In the genomic region with DNA sequence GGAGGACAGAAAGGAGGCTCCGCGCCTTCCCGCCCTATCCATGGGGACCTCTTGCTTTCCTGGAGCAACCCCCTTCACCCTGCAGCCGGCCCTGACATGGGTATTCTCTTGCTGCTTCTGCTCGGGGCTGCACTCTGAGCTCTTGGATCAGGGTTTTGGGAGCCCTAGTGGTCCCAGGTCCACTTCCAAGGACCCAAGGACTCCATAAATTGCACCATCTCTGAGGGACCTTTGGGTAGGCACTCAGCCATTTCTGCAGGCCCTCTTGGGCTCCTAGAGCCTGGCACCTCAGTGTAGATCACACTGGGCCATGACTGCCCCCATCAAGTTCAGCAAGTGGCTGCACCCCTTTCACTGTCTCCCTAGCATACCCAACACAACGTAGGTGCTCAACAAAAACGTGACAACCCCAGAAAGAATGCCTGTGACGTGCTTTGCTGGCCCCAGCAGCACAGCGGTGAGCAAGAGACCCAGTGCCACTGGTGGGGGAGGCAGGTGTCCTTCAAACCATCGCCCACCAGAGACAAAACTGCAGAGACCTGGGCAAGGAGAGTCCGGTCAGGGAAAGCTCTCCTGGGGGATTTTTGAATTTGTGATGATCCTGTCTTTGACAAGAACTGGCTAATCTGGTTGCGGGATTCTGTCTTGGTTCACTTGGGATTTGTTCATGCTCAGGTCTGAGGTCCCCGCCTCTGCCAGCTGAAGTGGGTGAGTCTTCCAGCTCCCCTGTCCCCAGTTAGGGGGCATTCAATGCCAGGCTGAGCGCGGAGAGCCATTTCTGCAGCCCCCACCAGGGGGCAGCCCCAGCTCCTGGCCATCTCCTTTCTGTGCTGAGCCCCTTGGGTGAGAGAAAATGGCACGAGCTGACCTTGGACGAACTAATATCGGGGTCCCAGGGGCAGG, we compare ENCODE assay signal across 8 cellular contexts. TPM values are rescaled to one million over a fixed set of nuclear protein-coding genes. Genes with fewer than 3 reads are reported as not detected.
DNase-seq lines count a peak whose midpoint lies in the region; ATAC-seq and TF ChIP-seq lines count a peak whose summit lies in the region.

No MANE protein-coding gene starts in this region.

- H3K36me3 Mint-ChIP-seq in Calu3 (ENCODE audit: insufficient read depth, unreplicated experiment), result peaks cover 4% of the 10 kb centered on the region

- H3K14ac ChIP-seq in mesenchymal stem cell (ENCODE audit: low read length in 2 of 2), result no peak overlapping the region

- H3K27me3 Mint-ChIP-seq in Calu3 (ENCODE audit: unreplicated experiment), result peaks cover 39% of the 10 kb centered on the region

- no peak overlapping the region for H3K27ac Mint-ChIP-seq in Calu3 (ENCODE audit: unreplicated experiment)

- H2BK5ac ChIP-seq in mesenchymal stem cell (ENCODE audit: low read depth, low read length, poor library complexity, severe bottlenecking), result no peak overlapping the region

- H3K27me3 ChIP-seq in HUES48 (ENCODE audit: control insufficient read depth, insufficient read depth, low read length) (peaks cover 34% of the 10 kb centered on the region), mesenchymal stem cell (ENCODE audit: control insufficient read depth in 1 of 2, insufficient read depth in 1 of 2, low read length in 2 of 2) (peaks cover 44 to 54% of the 10 kb centered on the region in 2 experiments), upper lobe of left lung (peaks cover 0 to 39% (median 10%) of the 10 kb centered on the region in 4 donors)

- no peaks in the 10 kb centered on the region for H3K9me3 Mint-ChIP-seq in Calu3 (ENCODE audit: low read depth, unreplicated experiment)

- H3K23ac ChIP-seq in mesenchymal stem cell (ENCODE audit: low read length in 2 of 2), result no peak overlapping the region

- TF ChIP-seq POLR2A in upper lobe of left lung (IDR thresholded peaks at IDR 0.05), result no peak

- no peak overlapping the region for H2BK12ac ChIP-seq in mesenchymal stem cell (ENCODE audit: low read length in 2 of 2)

- no peaks in the 10 kb centered on the region for H3K9me3 ChIP-seq in HUES48 (ENCODE audit: control insufficient read depth, insufficient read depth, low read length)
- H3K9me3 ChIP-seq in mesenchymal stem cell (ENCODE audit: control insufficient read depth, low read length), result no peaks in the 10 kb centered on the region
- H3K9me3 ChIP-seq in upper lobe of left lung, result no peaks in the 10 kb centered on the region

- BruUV-seq in Calu3 (replicated peaks; lab: Mats Ljungman, UMichigan), result no TSS peak

- H3K4me3 Mint-ChIP-seq in Calu3 (ENCODE audit: low read depth, unreplicated experiment), result no peak overlapping the region

- CTCF ChIA-PET in Calu3 (lab: Charles Lee), result interaction anchor here (0.6 to 1.1 kb wide), 3 partner anchors 16 to 468 kb away, joined by 3 read pairs; no protein-coding TSS in a partner anchor

- no peak for TF ChIP-seq EP300 in upper lobe of left lung (IDR thresholded peaks at IDR 0.05)

- H2BK15ac ChIP-seq in mesenchymal stem cell (ENCODE audit: low read depth, poor library complexity, severe bottlenecking), result no peak overlapping the region

- H3K9ac ChIP-seq in HUES48 (ENCODE audit: low read depth, low read length) (no peak overlapping the region), mesenchymal stem cell (ENCODE audit: low read length) (no peak overlapping the region)

- H3K4me1 ChIP-seq in HUES48 (ENCODE audit: control insufficient read depth, insufficient read depth, low read length) (peaks cover 7% of the 10 kb centered on the region), mesenchymal stem cell (ENCODE audit: control insufficient read depth, insufficient read depth, low read depth, low read length) (peaks cover 14% of the 10 kb centered on the region), upper lobe of left lung (peaks cover 10 to 31% (median 11%) of the 10 kb centered on the region in 4 donors)

- H4K8ac ChIP-seq in mesenchymal stem cell (ENCODE audit: low read length), result no peak overlapping the region

- peak; percentile 75 for TF ChIP-seq CTCF in Calu3 (IDR thresholded peaks at IDR 0.05; ENCODE audit: unreplicated experiment)
- peak; percentile 55 for TF ChIP-seq CTCF in WI38 (IDR thresholded peaks at IDR 0.05; ENCODE audit: low read depth, low read length)
- TF ChIP-seq CTCF in choroid plexus epithelial cell (conservative IDR thresholded peaks at IDR 0.05; ENCODE audit: low read depth, low read length), result peak; percentile 79
- peak; percentile 28 to 49 (median 46) for TF ChIP-seq CTCF in upper lobe of left lung (IDR thresholded peaks at IDR 0.05)

- no peak overlapping the region for H2BK120ac ChIP-seq in mesenchymal stem cell (ENCODE audit: low read depth, low read length)

- no peak overlapping the region for H3K18ac ChIP-seq in mesenchymal stem cell (ENCODE audit: low read depth in 1 of 2, low read length in 2 of 2)

- no peak overlapping the region for H4K91ac ChIP-seq in mesenchymal stem cell (ENCODE audit: low read length)

- DNase-seq in Calu3 (peak; percentile 40), choroid plexus epithelial cell (ENCODE audit: low read depth) (peak; percentile 14), mesenchymal stem cell (peak; percentile 30), upper lobe of left lung (peak; percentile 20 to 71)

- WGBS in mesenchymal stem cell, result 58% methylated on average over 18 of the region's 18 CpGs
- WGBS in upper lobe of left lung, 2 donors, result 41 to 59% methylated on average over 6 to 18 of the region's 18 CpGs

- H3K27ac ChIP-seq in HUES48 (ENCODE audit: low read depth, low read length) (no peak overlapping the region), mesenchymal stem cell (ENCODE audit: low read length, poor library complexity, severe bottlenecking) (no peak overlapping the region), upper lobe of left lung (no peak overlapping the region)

- intact Hi-C loops in Calu3 (cut with micrococcal nuclease; ENCODE audit: unreplicated experiment), result no loop called here

- H3K36me3 ChIP-seq in HUES48 (ENCODE audit: control insufficient read depth, insufficient read depth, low read length) (no peaks in the 10 kb centered on the region), mesenchymal stem cell (ENCODE audit: control insufficient read depth in 1 of 2, insufficient read depth in 2 of 2, low read depth in 1 of 2, low read length in 2 of 2) (no peaks in the 10 kb centered on the region), upper lobe of left lung (no peaks in the 10 kb centered on the region)

- H2AFZ ChIP-seq in mesenchymal stem cell (ENCODE audit: low read depth, low read length), result no peak overlapping the region

- H2AK5ac ChIP-seq in mesenchymal stem cell (ENCODE audit: low read length, severe bottlenecking), result no peak overlapping the region

- H3K79me1 ChIP-seq in mesenchymal stem cell (replicated peaks; ENCODE audit: low read length, poor library complexity, severe bottlenecking), result no peaks in the 10 kb centered on the region

- ATAC-seq in upper lobe of left lung (ENCODE audit: low FRiP score in 2 of 2) (peak; percentile 35 to 48), HG02763 (IDR thresholded peaks at IDR 0.05; ENCODE audit: unreplicated experiment) (no peak), GM21529 (IDR thresholded peaks at IDR 0.05; ENCODE audit: unreplicated experiment) (no peak)

- no peak overlapping the region for H3K4ac ChIP-seq in mesenchymal stem cell (ENCODE audit: low read depth in 1 of 2, low read length in 2 of 2)

- no peak overlapping the region for H3K4me2 ChIP-seq in mesenchymal stem cell (ENCODE audit: low read length, poor library complexity, severe bottlenecking)

- H3K4me3 ChIP-seq in HUES48 (ENCODE audit: low read depth, low read length), result 0 out of 2 replicates have a peak overlapping the region, but pooled peaks have one; percentile 14
- no peak overlapping the region for H3K4me3 ChIP-seq in WI38 (ENCODE audit: low read depth, low read length)
- H3K4me3 ChIP-seq in choroid plexus epithelial cell (ENCODE audit: low read depth, low read length), result no peak overlapping the region
- no peak overlapping the region for H3K4me3 ChIP-seq in mesenchymal stem cell (ENCODE audit: insufficient read depth in 1 of 2, low read depth in 1 of 2, low read length in 2 of 2)
- no peak overlapping the region for H3K4me3 ChIP-seq in upper lobe of left lung

- no peaks in the 10 kb centered on the region for H3K4me1 Mint-ChIP-seq in Calu3 (ENCODE audit: low read depth, unreplicated experiment)

RNA-seq across cellular contexts. Expression of a gene that starts 2.5 kb away (rescaled TPM):
- 25.2 and 27.9 TPM in 2 replicates for total RNA-seq in Calu3 (2022)
- polyA plus RNA-seq in mesenchymal stem cell (2013, experiment 1 of 2), result 0.21 TPM
- 0.25 TPM for polyA plus RNA-seq in mesenchymal stem cell (2013, experiment 2 of 2)
- total RNA-seq in upper lobe of left lung, result 10 to 100 TPM; 15.2 to 36.1 (median 23.3) TPM

Comparison
In these comparisons a context has a peak if more than half of its experiments do, and no peak if none do; other contexts are left out.
1. ATAC-seq: peak in upper lobe of left lung (2 of 2); none in HG02763 (single experiment) and GM21529 (single experiment).
2. Peak in every context shown above with its lines, with median percentiles within 50 percentile points of each other: DNase-seq and CTCF ChIP-seq.